8 cellular contexts compared by ENCODE assay signal in the genomic region with DNA sequence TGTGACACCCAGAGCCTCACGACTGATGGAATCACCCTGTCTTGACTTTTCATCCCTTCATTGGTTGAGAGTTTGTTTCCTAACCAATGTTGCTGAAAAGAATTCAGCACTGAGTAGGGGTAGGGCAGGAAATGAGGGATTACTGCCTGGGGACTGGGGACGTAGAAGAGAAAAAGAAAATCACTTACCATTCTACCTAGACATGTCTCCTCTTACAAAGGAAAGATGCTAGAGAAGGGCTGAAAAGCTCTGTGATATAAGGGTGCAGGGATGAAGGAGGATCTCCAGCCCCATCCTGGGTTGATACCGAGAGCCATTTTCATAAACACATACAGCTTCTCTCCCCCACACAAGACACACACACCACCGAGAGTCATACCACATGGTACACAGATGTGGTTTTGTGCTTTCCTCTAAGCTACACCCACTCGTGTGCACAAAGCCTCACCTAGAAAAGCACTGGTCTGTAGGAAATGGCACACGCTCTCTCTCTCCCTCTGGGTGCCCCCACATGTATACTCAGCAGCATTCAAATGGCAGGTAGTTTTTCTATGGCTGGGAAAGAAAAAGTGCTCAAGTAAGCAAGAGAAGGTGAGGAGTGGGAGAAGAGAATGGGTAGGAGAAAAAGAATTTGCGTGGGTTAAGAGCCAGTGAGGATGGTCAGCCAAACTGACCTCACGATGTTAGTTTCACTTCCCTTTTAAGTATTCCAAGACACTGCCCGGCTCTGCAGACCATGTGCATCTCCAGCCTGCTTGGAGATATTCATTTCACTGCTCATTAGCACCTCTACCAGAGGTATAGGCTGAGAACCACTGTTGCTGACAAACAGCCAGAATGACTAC.
DNase-seq lines count a peak whose midpoint lies in the region; ATAC-seq and TF ChIP-seq lines count a peak whose summit lies in the region.

No MANE protein-coding gene starts in this region.

- peaks cover 5% of the 10 kb centered on the region for H3K4me1 ChIP-seq in mesendoderm (ENCODE audit: control insufficient read depth, low read depth, low read length)
- H3K4me1 ChIP-seq in transverse colon, result peaks cover 10 to 34% (median 23%) of the 10 kb centered on the region in 4 donors

- no CpG with 5 or more reads among the region's 9 CpGs for WGBS in mesendoderm (ENCODE audit: extremely low coverage, insufficient coverage, low lambda C conversion rate)
- WGBS in transverse colon (ENCODE audit: low coverage in 1 of 2), 2 donors, result 34 to 40% methylated on average over 8 to 9 of the region's 9 CpGs

- H3K18ac ChIP-seq in mesendoderm (ENCODE audit: low read length), result peak overlapping the region; percentile 35

- H3K4ac ChIP-seq in mesendoderm (ENCODE audit: low read depth, low read length), result no peak overlapping the region

- TF ChIP-seq EP300 in transverse colon (IDR thresholded peaks at IDR 0.05; ENCODE audit: low read depth), result no peak

- H3K56ac ChIP-seq in mesendoderm (ENCODE audit: low read length), result peak overlapping the region; percentile 73

- no peaks in the 10 kb centered on the region for H3K27me3 Mint-ChIP-seq in activated naive CD8-positive, alpha-beta T cell treated with anti-CD3 and anti-CD28 coated beads, Interleukin-2, amount 50 U/mL, for 24 hours

- peaks cover 15% of the 10 kb centered on the region for H3K4me1 Mint-ChIP-seq in activated naive CD8-positive, alpha-beta T cell treated with anti-CD3 and anti-CD28 coated beads, Interleukin-2, amount 50 U/mL, for 24 hours

- H3K9me3 ChIP-seq in transverse colon, result no peaks in the 10 kb centered on the region

- H4K5ac ChIP-seq in mesendoderm (ENCODE audit: low read length), result no peak overlapping the region

- TF ChIP-seq CTCF in GM13976 (IDR thresholded peaks at IDR 0.05; ENCODE audit: borderline replicate concordance, control extremely low read depth, extremely low read depth, insufficient read depth, missing control alignments) (no peak), transverse colon (IDR thresholded peaks at IDR 0.05) (no peak)

- intact Hi-C loops in transverse colon (cut with DNase I; ENCODE audit: low total_unique reads), result no loop called here

- H2BK120ac ChIP-seq in mesendoderm (ENCODE audit: low read depth, low read length), result no peak overlapping the region

- no peak overlapping the region for H3K4me2 ChIP-seq in mesendoderm (ENCODE audit: low read length)

- in situ Hi-C loops in GM13976 (cut with MboI; ENCODE audit: low sequenced_read_pairs, unreplicated experiment), result no loop called here
- in situ Hi-C loops in transverse colon (cut with MboI; ENCODE audit: low pct_ligation_motif_present in 1 of 4, low pct_unique_long_range_greater_than_20kb in 1 of 4, low sequenced_read_pairs in 3 of 4), result no loop called here

- H3K4me3 ChIP-seq in mesendoderm (ENCODE audit: low read length), result no peak overlapping the region
- peak overlapping the region in 1 of 4 donors; percentile 1 for H3K4me3 ChIP-seq in transverse colon

- H3K36me3 ChIP-seq in mesendoderm (ENCODE audit: control insufficient read depth, insufficient read depth, low read length) (no peaks in the 10 kb centered on the region), transverse colon (no peaks in the 10 kb centered on the region)

- peak overlapping the region; percentile 8 for H3K27ac Mint-ChIP-seq in activated naive CD8-positive, alpha-beta T cell treated with anti-CD3 and anti-CD28 coated beads, Interleukin-2, amount 50 U/mL, for 24 hours

- ATAC-seq in HG03342 (IDR thresholded peaks at IDR 0.05; ENCODE audit: unreplicated experiment) (peak; percentile 57), GM19324 (IDR thresholded peaks at IDR 0.05; ENCODE audit: low FRiP score, unreplicated experiment) (no peak), HG03139 (IDR thresholded peaks at IDR 0.05; ENCODE audit: unreplicated experiment) (no peak)
- peak; percentile 90 for ATAC-seq in activated naive CD8-positive, alpha-beta T cell treated with anti-CD3 and anti-CD28 coated beads, Interleukin-2, amount 50 U/mL, for 24 hours

- peaks cover 5% of the 10 kb centered on the region for H3K79me2 ChIP-seq in mesendoderm (ENCODE audit: control insufficient read depth, insufficient read depth, low read length)

- DNase-seq in GM13976 (ENCODE audit: low spot score) (peak; percentile 22), mesendoderm (peak; percentile 84), transverse colon (no peak), occipital lobe (lab: John Stamatoyannopoulos, UW) (no peak)
- peak; percentile 22 for DNase-seq in activated naive CD8-positive, alpha-beta T cell treated with anti-CD3 and anti-CD28 coated beads, Interleukin-2, amount 50 U/mL, for 24 hours

- H2AK5ac ChIP-seq in mesendoderm (ENCODE audit: low read length), result peak overlapping the region; percentile 41

- peaks cover 2% of the 10 kb centered on the region for H3K79me1 ChIP-seq in mesendoderm (ENCODE audit: low read length)

- H3K9me3 Mint-ChIP-seq in activated naive CD8-positive, alpha-beta T cell treated with anti-CD3 and anti-CD28 coated beads, Interleukin-2, amount 50 U/mL, for 24 hours, result no peaks in the 10 kb centered on the region

- H3K4me3 Mint-ChIP-seq in activated naive CD8-positive, alpha-beta T cell treated with anti-CD3 and anti-CD28 coated beads, Interleukin-2, amount 50 U/mL, for 24 hours, result peak overlapping the region; percentile 56

- H3K27me3 ChIP-seq in mesendoderm (ENCODE audit: insufficient read depth, low read length, poor library complexity) (no peaks in the 10 kb centered on the region), transverse colon (no peaks in the 10 kb centered on the region)

- no peak overlapping the region for H3K9ac ChIP-seq in mesendoderm (ENCODE audit: low read length)

- TF ChIP-seq POLR2A in transverse colon (IDR thresholded peaks at IDR 0.05), result no peak

- no peak overlapping the region for H3K23ac ChIP-seq in mesendoderm (ENCODE audit: low read length)

- H2BK15ac ChIP-seq in mesendoderm (replicated peaks; ENCODE audit: low read depth), result no peak overlapping the region

- peak overlapping the region; percentile 28 for H3K27ac ChIP-seq in mesendoderm (ENCODE audit: low read depth, low read length)
- H3K27ac ChIP-seq in transverse colon, result peak overlapping the region; percentile 65 to 76 (median 68)

- H3K36me3 Mint-ChIP-seq in activated naive CD8-positive, alpha-beta T cell treated with anti-CD3 and anti-CD28 coated beads, Interleukin-2, amount 50 U/mL, for 24 hours (ENCODE audit: low read depth), result no peaks in the 10 kb centered on the region

- no peak overlapping the region for H4K8ac ChIP-seq in mesendoderm (ENCODE audit: low read depth, low read length)

- H2BK5ac ChIP-seq in mesendoderm (ENCODE audit: low read length), result peak overlapping the region; percentile 52

Comparison
In these comparisons a context has a peak if more than half of its experiments do, and no peak if none do; other contexts are left out.
1. DNase-seq: peak in GM13976 (single experiment), activated naive CD8-positive, alpha-beta T cell treated with anti-CD3 and anti-CD28 coated beads, Interleukin-2, amount 50 U/mL, for 24 hours (single experiment) and mesendoderm (single experiment); none in transverse colon (single experiment) and occipital lobe (single experiment).
2. ATAC-seq: peak in HG03342 (single experiment) and activated naive CD8-positive, alpha-beta T cell treated with anti-CD3 and anti-CD28 coated beads, Interleukin-2, amount 50 U/mL, for 24 hours (single experiment); none in GM19324 (single experiment) and HG03139 (single experiment).